ENCODE assay signal across 22 cellular contexts in the genomic region with DNA sequence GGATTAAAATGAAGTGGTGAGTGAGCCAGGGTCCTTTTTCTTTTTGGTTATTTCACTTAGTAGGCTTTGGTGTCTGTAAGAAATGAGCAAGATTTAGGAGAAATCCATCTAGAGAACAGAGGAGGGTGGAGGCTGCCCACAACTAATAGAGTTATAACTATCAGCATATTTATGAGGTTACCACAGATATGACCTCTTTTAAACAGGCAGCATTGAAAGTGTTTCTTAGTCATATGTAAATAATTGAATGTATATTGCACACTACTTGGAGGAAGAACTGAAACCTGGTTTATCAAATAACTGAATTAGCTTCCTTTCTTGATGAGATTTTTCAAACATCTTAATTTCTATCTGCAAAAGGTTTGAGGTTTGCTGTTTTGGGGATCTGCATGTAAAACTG.
"Had no signal": no experiment of that assay in that cellular context is flagged by ENCODE, and none has a peak within 500 bp of the region (broad histone marks: within the 10 kb centered on the region; RNA-seq: fewer than 3 reads in every experiment).

No MANE protein-coding gene starts in this region.

- H3K4me1 ChIP-seq: adrenal gland, breast epithelium had no signal

- H3K36me3 ChIP-seq: adrenal gland, breast epithelium had no signal

- H3K9me3 Mint-ChIP-seq: activated CD4-positive, alpha-beta memory T cell treated with anti-CD3 and anti-CD28 coated beads for 36 hours; activated CD4-positive, alpha-beta T cell treated with anti-CD3 and anti-CD28 coated beads, Interleukin-2, amount 10 ng/mL, durations not matched to agents 7 days and 5 days; activated naive CD8-positive, alpha-beta T cell treated with anti-CD3 and anti-CD28 coated beads, Interleukin-2, amount 10 ng/mL, durations not matched to agents 7 days and 5 days; activated T-cell treated with anti-CD3 and anti-CD28 coated beads, Interleukin-2, amount 50 U/mL, for 72 hours; activated T-helper 2 cell treated with anti-CD3 and anti-CD28 coated beads, Interferon-gamma antibody, Interleukin-2, Interleukin-4, amounts not matched to agents 10 μg/mL and 5 μg/mL and 100 μg/mL, durations not matched to agents 14 hours and 24 hours and 36 hours had no signal

- H3K27me3 ChIP-seq: adrenal gland, breast epithelium had no signal

- H3K4me3 Mint-ChIP-seq: activated CD4-positive, alpha-beta memory T cell treated with anti-CD3 and anti-CD28 coated beads for 36 hours; activated CD4-positive, alpha-beta T cell treated with anti-CD3 and anti-CD28 coated beads, Interleukin-2, amount 10 ng/mL, durations not matched to agents 7 days and 5 days; activated naive CD8-positive, alpha-beta T cell treated with anti-CD3 and anti-CD28 coated beads, Interleukin-2, amount 10 ng/mL, durations not matched to agents 7 days and 5 days; activated T-cell treated with anti-CD3 and anti-CD28 coated beads, Interleukin-2, amount 50 U/mL, for 72 hours; T-helper 17 cell; WTC11 had no signal

- H3K9me3 ChIP-seq: breast epithelium had no signal

- DNase-seq: activated CD4-positive, alpha-beta memory T cell treated with anti-CD3 and anti-CD28 coated beads for 36 hours; activated CD4-positive, alpha-beta T cell treated with anti-CD3 and anti-CD28 coated beads, Interleukin-2, amount 10 ng/mL, durations not matched to agents 7 days and 5 days; activated CD8-positive, alpha-beta memory T cell treated with anti-CD3 and anti-CD28 coated beads, Interleukin-2, amount 50 U/mL, for 4 hours; activated gamma-delta T cell treated with Interleukin-2 at 50 U/mL for 16 hours; activated naive CD4-positive, alpha-beta T cell treated with anti-CD3 and anti-CD28 coated beads, Interleukin-2, amount 50 U/mL, for 16 hours; activated naive CD8-positive, alpha-beta T cell treated with anti-CD3 and anti-CD28 coated beads, Interleukin-2, amount 10 ng/mL, durations not matched to agents 7 days and 5 days; activated T-cell treated with anti-CD3 and anti-CD28 coated beads, Interleukin-2, amount 50 U/mL, for 72 hours; adrenal gland; central memory CD4-positive, alpha-beta T cell; KG1; NCI-H1105; NCI-H1436; NCI-H1694 treated with DMSO at 0.1 percent for 48 hours; NCI-H2029 treated with DMSO at 0.1 percent for 48 hours; NCI-H345; NCI-H510A; SIG-M5; T-helper 17 cell; T-helper 9 cell had no signal

- H3K27ac ChIP-seq: adrenal gland, breast epithelium had no signal

- H3K4me3 ChIP-seq: adrenal gland, breast epithelium had no signal

- H3K27ac Mint-ChIP-seq: activated CD4-positive, alpha-beta memory T cell treated with anti-CD3 and anti-CD28 coated beads for 36 hours; activated CD4-positive, alpha-beta T cell treated with anti-CD3 and anti-CD28 coated beads, Interleukin-2, amount 10 ng/mL, durations not matched to agents 7 days and 5 days; activated naive CD8-positive, alpha-beta T cell treated with anti-CD3 and anti-CD28 coated beads, Interleukin-2, amount 10 ng/mL, durations not matched to agents 7 days and 5 days; activated T-cell treated with anti-CD3 and anti-CD28 coated beads, Interleukin-2, amount 50 U/mL, for 72 hours; activated T-helper 2 cell treated with anti-CD3 and anti-CD28 coated beads, Interferon-gamma antibody, Interleukin-2, Interleukin-4, amounts not matched to agents 10 μg/mL and 5 μg/mL and 100 μg/mL, durations not matched to agents 14 hours and 24 hours and 36 hours; T-helper 17 cell; WTC11 had no signal

- H3K36me3 Mint-ChIP-seq: activated CD4-positive, alpha-beta memory T cell treated with anti-CD3 and anti-CD28 coated beads for 36 hours; activated naive CD8-positive, alpha-beta T cell treated with anti-CD3 and anti-CD28 coated beads, Interleukin-2, amount 10 ng/mL, durations not matched to agents 7 days and 5 days had no signal

- H3K4me1 Mint-ChIP-seq: activated CD4-positive, alpha-beta T cell treated with anti-CD3 and anti-CD28 coated beads, Interleukin-2, amount 10 ng/mL, durations not matched to agents 7 days and 5 days; activated naive CD8-positive, alpha-beta T cell treated with anti-CD3 and anti-CD28 coated beads, Interleukin-2, amount 10 ng/mL, durations not matched to agents 7 days and 5 days had no signal
